13 cellular contexts compared by ENCODE assay signal in genomic region chr20:50188879-50189680, GRCh38. TPM values are rescaled to one million over a fixed set of nuclear protein-coding genes. Genes with fewer than 3 reads are reported as not detected.
DNase-seq lines count a peak whose midpoint lies in the region; ATAC-seq, FAIRE-seq and TF ChIP-seq lines count a peak whose summit lies in the region.
"Had no signal": no experiment of that assay in that cellular context is flagged by ENCODE, and none has a peak within 500 bp of the region (broad histone marks: within the 10 kb centered on the region; RNA-seq: fewer than 3 reads in every experiment).

No MANE protein-coding gene starts in this region.

- TF ChIP-seq CTCF in A673 (conservative IDR thresholded peaks at IDR 0.05; ENCODE audit: low read depth, low read length) (no peak), astrocyte (IDR thresholded peaks at IDR 0.05; ENCODE audit: insufficient read depth, low read depth, low read length) (no peak), natural killer cell (IDR thresholded peaks at IDR 0.05) (no peak)

- DNase-seq in A673 (ENCODE audit: low spot score), result no peak
- peak; percentile 47 for DNase-seq in H7
- no peak for DNase-seq in astrocyte (ENCODE audit: low read depth)
- no peak for DNase-seq in natural killer cell
- no peak for DNase-seq in AML-193 (lab: John Stamatoyannopoulos, UW)
- DNase-seq: activated T-cell treated with anti-CD3 and anti-CD28 coated beads, Interleukin-2, amount 50 U/mL, for 24 hours; HCEC 1CT; KBM-7; T1000 had no signal

- ATAC-seq in natural killer cell (no peak), HG03025 (IDR thresholded peaks at IDR 0.05; ENCODE audit: low FRiP score, unreplicated experiment) (no peak), HG02610 (IDR thresholded peaks at IDR 0.05; ENCODE audit: unreplicated experiment) (no peak), HG03280 (IDR thresholded peaks at IDR 0.05; ENCODE audit: unreplicated experiment) (no peak)

- H4K20me1 ChIP-seq in astrocyte (ENCODE audit: insufficient read depth, low read length), result peaks cover 17% of the 10 kb centered on the region

- POLR2A ChIA-PET in A673 (lab: Charles Lee; ENCODE audit: low non-redundant PET), result no interaction called here

- H3K9me3 Mint-ChIP-seq in astrocyte (ENCODE audit: unreplicated experiment) (peaks cover 2% of the 10 kb centered on the region), natural killer cell (no peaks in the 10 kb centered on the region)
- H3K9me3 Mint-ChIP-seq: activated T-cell treated with anti-CD3 and anti-CD28 coated beads, Interleukin-2, amount 50 U/mL, for 24 hours had no signal

- peaks cover 19% of the 10 kb centered on the region for H3K36me3 ChIP-seq in A673 (ENCODE audit: insufficient read depth, low read length, poor library complexity, severe bottlenecking)
- no peaks in the 10 kb centered on the region; the same call in 1 of the 2 replicates for H3K36me3 ChIP-seq in H7 (replicated peaks; ENCODE audit: control insufficient read depth, insufficient read depth, low read length)
- H3K36me3 ChIP-seq in astrocyte (ENCODE audit: insufficient read depth, low read length), result no peaks in the 10 kb centered on the region

- H3K27ac Mint-ChIP-seq in astrocyte (ENCODE audit: unreplicated experiment) (no peak overlapping the region), natural killer cell (peak overlapping the region in 1 of 2 donors; percentile 94)
- H3K27ac Mint-ChIP-seq: activated T-cell treated with anti-CD3 and anti-CD28 coated beads, Interleukin-2, amount 50 U/mL, for 24 hours had no signal

- CTCF ChIA-PET in A673 (lab: Charles Lee), result interaction anchor here (2.1 to 2.2 kb wide), 2 partner anchors 275 to 390 kb away, joined by 6 to 9 read pairs; no protein-coding TSS in a partner anchor

- intact Hi-C loops in A673 (cut with micrococcal nuclease; ENCODE audit: unreplicated experiment) (loop anchor here (5.0 kb wide), 1 partner anchor 598 kb away; no protein-coding TSS in a partner anchor), natural killer cell (cut with micrococcal nuclease) (no loop called here)

- no peak overlapping the region for H3K4me2 ChIP-seq in astrocyte (ENCODE audit: low read length)

- H3K27me3 ChIP-seq in A673 (replicated peaks; ENCODE audit: insufficient read depth, low read depth, low read length, poor library complexity) (no peaks in the 10 kb centered on the region), H7 (ENCODE audit: control insufficient read depth, insufficient read depth, low read length) (no peaks in the 10 kb centered on the region), astrocyte (ENCODE audit: insufficient read depth, low read length) (no peaks in the 10 kb centered on the region)

- H3K4me1 ChIP-seq in A673 (ENCODE audit: insufficient read depth, low read length, poor library complexity, severe bottlenecking) (peaks cover 35% of the 10 kb centered on the region), astrocyte (ENCODE audit: insufficient read depth, low read length) (peaks cover 22% of the 10 kb centered on the region)

- no peaks in the 10 kb centered on the region for H3K9me3 ChIP-seq in A673 (ENCODE audit: low read depth, low read length, poor library complexity, severe bottlenecking)
- no peaks in the 10 kb centered on the region for H3K9me3 ChIP-seq in astrocyte (ENCODE audit: insufficient read depth, low read depth, low read length)

- peak overlapping the region; percentile 99 for H3K27ac ChIP-seq in A673 (ENCODE audit: low read depth, low read length, poor library complexity, severe bottlenecking)
- H3K27ac ChIP-seq in astrocyte (ENCODE audit: low read depth, low read length), result no peak overlapping the region
- H3K27ac ChIP-seq: epithelial cell of prostate had no signal

- peak overlapping the region; percentile 96 for H3K9ac ChIP-seq in astrocyte (ENCODE audit: low read length)

- H2AFZ ChIP-seq in astrocyte (ENCODE audit: low read depth, low read length), result no peak overlapping the region

- BruUV-seq in A673 (replicated peaks; lab: Mats Ljungman, UMichigan), result no TSS peak

- H3K4me1 Mint-ChIP-seq in astrocyte (ENCODE audit: low read depth, unreplicated experiment) (peaks cover 5% of the 10 kb centered on the region), natural killer cell (peaks cover 24% of the 10 kb centered on the region in 2 donors)

- peaks cover 10% of the 10 kb centered on the region for H3K27me3 Mint-ChIP-seq in astrocyte (ENCODE audit: low read depth, unreplicated experiment)
- peaks cover 9 to 21% of the 10 kb centered on the region in 2 donors for H3K27me3 Mint-ChIP-seq in natural killer cell (ENCODE audit: low read depth in 2 of 2)

- H3K4me3 Mint-ChIP-seq in astrocyte (ENCODE audit: unreplicated experiment), result peak overlapping the region; percentile 16
- H3K4me3 Mint-ChIP-seq in natural killer cell, result peak overlapping the region; percentile 18

- H3K79me2 ChIP-seq in astrocyte (ENCODE audit: insufficient read depth, low read length), result peaks cover 26% of the 10 kb centered on the region

- H3K4me3 ChIP-seq in A673 (ENCODE audit: low read depth, low read length, poor library complexity, severe bottlenecking) (no peak overlapping the region), H7 (ENCODE audit: insufficient read depth, low read depth, low read length) (no peak overlapping the region), astrocyte (ENCODE audit: insufficient read depth, low read depth, low read length) (no peak overlapping the region)

- no peak for FAIRE-seq in astrocyte (lab: Jason Lieb, UNC)

- H3K36me3 Mint-ChIP-seq in astrocyte (ENCODE audit: low read depth, unreplicated experiment) (peaks cover 7% of the 10 kb centered on the region), natural killer cell (no peaks in the 10 kb centered on the region)

RNA-seq across cellular contexts. Expression of gene CEBPB, which starts 1.6 kb away (rescaled TPM):
- total RNA-seq in A673 (2021) (130 and 136 TPM in 2 replicates), astrocyte (33.8 and 34.6 TPM in 2 replicates), natural killer cell (10 to 100 TPM; 32.1 to 79.8 (median 68.2) TPM)
- total RNA-seq in H7 (2014; rRNA removed; shearing (Covaris generic)), result 23.5 and 23.6 TPM in 2 replicates

RNA-seq across cellular contexts. Expression of gene PEDS1, which starts 35.6 kb away (rescaled TPM):
- total RNA-seq in A673 (2021), result 22.9 and 25.9 TPM in 2 replicates
- 45.3 and 47.7 TPM in 2 replicates for total RNA-seq in H7 (2014; rRNA removed; shearing (Covaris generic))
- total RNA-seq in astrocyte, result 41.6 and 44.1 TPM in 2 replicates
- total RNA-seq in natural killer cell, result 10 to 100 TPM; 27.4 to 32.8 (median 31.5) TPM
